Comparison of ENCODE assay signal across 1 cellular context in genomic region chr18:80200171-80200931, GRCh38.
TF ChIP-seq lines count a peak whose summit lies in the region.

No MANE protein-coding gene starts in this region.

TF ChIP-seq in GM12878, 131 proteins besides CTCF, POLR2A, EP300 and RAD21 (continued from another document):
- peak; percentile 15; the same call in 1 of the 2 replicates for TF ChIP-seq SMC3 (IDR thresholded peaks at IDR 0.05; ENCODE audit: borderline replicate concordance, low read length)
